ENCODE assay signal across 17 cellular contexts in the genomic region with DNA sequence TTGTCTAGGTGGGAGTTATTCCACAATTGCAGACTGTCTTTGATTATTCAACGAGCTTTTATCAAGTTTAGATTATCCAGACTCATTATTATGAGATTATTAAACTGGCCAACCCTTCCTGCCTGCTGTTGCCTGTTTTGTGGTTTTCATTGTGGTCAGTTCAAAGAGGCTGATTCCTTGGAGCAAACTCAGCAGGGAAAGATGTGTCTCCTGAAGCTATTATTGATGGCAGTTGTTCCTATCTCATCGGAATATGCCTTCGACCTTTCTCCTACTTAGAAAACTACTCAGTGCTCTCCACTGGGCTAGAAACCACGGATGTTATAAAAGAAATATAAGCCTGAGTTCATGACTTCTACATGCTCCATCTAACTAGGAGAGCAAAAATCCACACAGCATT.
DNase-seq lines count a peak whose midpoint lies in the region; ATAC-seq and TF ChIP-seq lines count a peak whose summit lies in the region.
"Had no signal": no experiment of that assay in that cellular context is flagged by ENCODE, and none has a peak within 500 bp of the region (broad histone marks: within the 10 kb centered on the region; RNA-seq: fewer than 3 reads in every experiment).

No MANE protein-coding gene starts in this region.

- no peak overlapping the region for H2AFZ ChIP-seq in IMR-90 (replicated peaks; ENCODE audit: low read length, poor library complexity)

- no peak overlapping the region for H3K23ac ChIP-seq in IMR-90 (ENCODE audit: low read depth, low read length)

- H3K14ac ChIP-seq in IMR-90 (replicated peaks; ENCODE audit: low read depth, low read length): no peak overlapping the region

- CTCF ChIA-PET in IMR-90 (lab: Yijun Ruan, JAX): no interaction called here

- dilution Hi-C loops in IMR-90 (cut with HindIII; ENCODE audit: low sequenced_read_pairs, unreplicated experiment): no loop called here

- no TSS peak for BruUV-seq in IMR-90 (replicated peaks; lab: Mats Ljungman, UMichigan)

- no peak for TF ChIP-seq EP300 in tibial nerve (IDR thresholded peaks at IDR 0.05)

- no peak overlapping the region for H3K18ac ChIP-seq in IMR-90 (ENCODE audit: low read depth, low read length)

- H3K79me1 ChIP-seq in IMR-90 (ENCODE audit: low read depth in 1 of 2, low read length in 2 of 2): no peaks in the 10 kb centered on the region

- H3K4me1 Mint-ChIP-seq in progenitor cell of endocrine pancreas (ENCODE audit: low read depth): no peaks in the 10 kb centered on the region
- H3K4me1 Mint-ChIP-seq: activated T-helper 17 cell treated with anti-CD3 and anti-CD28 coated beads, Interleukin-2, amount 50 U/mL, for 72 hours; naive B cell had no signal

- H2AK9ac ChIP-seq in IMR-90 (replicated peaks; ENCODE audit: low read depth, low read length, poor library complexity): no peak overlapping the region

- no peak overlapping the region for H3K56ac ChIP-seq in IMR-90 (ENCODE audit: extremely low read depth, insufficient read depth, low read length)

- H3K4me3 ChIP-seq in IMR-90 (ENCODE audit: insufficient read depth, low read depth, low read length) (no peak overlapping the region), astrocyte of the spinal cord (ENCODE audit: low read depth, low read length) (no peak overlapping the region), tibial nerve (no peak overlapping the region)
- H3K4me3 ChIP-seq: upper lobe of left lung had no signal

- no peak overlapping the region for H3K4me3 Mint-ChIP-seq in progenitor cell of endocrine pancreas (ENCODE audit: low read depth)
- H3K4me3 Mint-ChIP-seq: activated T-helper 17 cell treated with anti-CD3 and anti-CD28 coated beads, Interleukin-2, amount 50 U/mL, for 72 hours; CD4-positive, alpha-beta T cell; naive B cell had no signal

- H3K4ac ChIP-seq in IMR-90 (ENCODE audit: low read depth, low read length): no peak overlapping the region

- H3K36me3 ChIP-seq in IMR-90 (ENCODE audit: control insufficient read depth, insufficient read depth, low read length): no peaks in the 10 kb centered on the region
- H3K36me3 ChIP-seq in tibial nerve: no peaks in the 10 kb centered on the region
- H3K36me3 ChIP-seq: brain microvascular endothelial cell, upper lobe of left lung had no signal

- intact Hi-C loops in IMR-90 (cut with micrococcal nuclease): no loop called here

- TF ChIP-seq POLR2A in IMR-90 (IDR thresholded peaks at IDR 0.05; ENCODE audit: low read depth, low read length): no peak
- no peak for TF ChIP-seq POLR2A in tibial nerve (IDR thresholded peaks at IDR 0.05)

- no peak overlapping the region for H3K27ac ChIP-seq in IMR-90 (ENCODE audit: insufficient read depth, low read length)
- H3K27ac ChIP-seq in tibial nerve: peak overlapping the region in 3 of 4 donors; percentile 33 to 67 (median 62)
- H3K27ac ChIP-seq: brain microvascular endothelial cell had no signal

- no peak overlapping the region for H2BK5ac ChIP-seq in IMR-90 (ENCODE audit: low read depth, low read length, poor library complexity, severe bottlenecking)

- H2BK20ac ChIP-seq in IMR-90 (ENCODE audit: low read depth, low read length): no peak overlapping the region

- no peaks in the 10 kb centered on the region for H3K27me3 ChIP-seq in IMR-90 (ENCODE audit: control insufficient read depth, insufficient read depth, low read length)
- no peaks in the 10 kb centered on the region for H3K27me3 ChIP-seq in tibial nerve
- H3K27me3 ChIP-seq: brain microvascular endothelial cell, upper lobe of left lung had no signal

- no peak overlapping the region for H2BK15ac ChIP-seq in IMR-90 (ENCODE audit: low read depth, low read length)

- no peak overlapping the region for H4K91ac ChIP-seq in IMR-90 (ENCODE audit: insufficient read depth, low read depth, low read length)

- H3K36me3 Mint-ChIP-seq in progenitor cell of endocrine pancreas (ENCODE audit: insufficient read depth): no peaks in the 10 kb centered on the region
- H3K36me3 Mint-ChIP-seq: naive B cell had no signal

- H3K9me3 Mint-ChIP-seq in progenitor cell of endocrine pancreas (ENCODE audit: low read depth): peaks cover 5% of the 10 kb centered on the region
- H3K9me3 Mint-ChIP-seq: activated T-helper 17 cell treated with anti-CD3 and anti-CD28 coated beads, Interleukin-2, amount 50 U/mL, for 72 hours had no signal

- H4K20me1 ChIP-seq in IMR-90 (ENCODE audit: insufficient read depth, low read length): 0 out of 2 replicates have a peak, but pooled peaks cover 2% of the 10 kb centered on the region

- H3K27ac Mint-ChIP-seq in progenitor cell of endocrine pancreas: no peak overlapping the region
- H3K27ac Mint-ChIP-seq: activated T-helper 17 cell treated with anti-CD3 and anti-CD28 coated beads, Interleukin-2, amount 50 U/mL, for 72 hours; CD4-positive, alpha-beta T cell had no signal

- POLR2A ChIA-PET in IMR-90 (lab: Charles Lee; ENCODE audit: unreplicated experiment): no interaction called here

- peak overlapping the region; percentile 22; the same call in 1 of the 2 replicates for H3K4me2 ChIP-seq in IMR-90 (ENCODE audit: low read depth, low read length)

- ATAC-seq in IMR-90 (ENCODE audit: low read depth): peak; percentile 50
- ATAC-seq: activated T-helper 17 cell treated with anti-CD3 and anti-CD28 coated beads, Interleukin-2, amount 50 U/mL, for 72 hours had no signal

- WGBS in IMR-90 (ENCODE audit: extremely low coverage in 2 of 2, insufficient read length in 1 of 2), 2 experiments: no CpG with 5 or more reads among the region's 4 CpGs
- WGBS in tibial nerve, 2 donors: 43 to 45% methylated on average over 4 of the region's 4 CpGs

- no peak for TF ChIP-seq RAD21 in IMR-90 (IDR thresholded peaks at IDR 0.05; ENCODE audit: low read length)

- H2BK120ac ChIP-seq in IMR-90 (ENCODE audit: low read depth, low read length): no peak overlapping the region

- in situ Hi-C loops in IMR-90 (cut with MboI; ENCODE audit: low sequenced_read_pairs) (no loop called here), astrocyte of the spinal cord (cut with HindIII; ENCODE audit: low sequenced_read_pairs) (no loop called here)

- no peaks in the 10 kb centered on the region; the same call in 1 of the 2 replicates for H3K9me1 ChIP-seq in IMR-90 (ENCODE audit: insufficient read depth, low read length)

- no peak overlapping the region for H4K5ac ChIP-seq in IMR-90 (ENCODE audit: low read depth, low read length)

- DNase-seq in IMR-90: peak; percentile 64
- DNase-seq in astrocyte of the spinal cord (ENCODE audit: low read depth, low spot score): peak; percentile 70
- peak; percentile 47 for DNase-seq in iris pigment epithelial cell (ENCODE audit: low read depth)
- DNase-seq in tibial nerve (ENCODE audit: low spot score in 2 of 2): no peak
- no peak for DNase-seq in SHP77 treated with DMSO at 0.1 percent for 48 hours (lab: John Stamatoyannopoulos, UW)
- no peak for DNase-seq in T-helper 1 cell
- DNase-seq in DMS 273 (lab: John Stamatoyannopoulos, UW; ENCODE audit: unreplicated experiment): no peak
- no peak for DNase-seq in progenitor cell of endocrine pancreas (ENCODE audit: low spot score, unreplicated experiment)
- DNase-seq: brain microvascular endothelial cell; CD4-positive, alpha-beta T cell; head of caudate nucleus; naive B cell; Right ventricle myocardium superior; stimulated activated CD4-positive, alpha-beta T cell treated with anti-CD3 and anti-CD28 coated beads, Interleukin-2, amount 100 ng/mL, for 24 hours; T-helper 9 cell; upper lobe of left lung had no signal

- no peak overlapping the region for H3K9ac ChIP-seq in IMR-90 (ENCODE audit: low read depth, low read length)

- H3K4me1 ChIP-seq in IMR-90 (ENCODE audit: control insufficient read depth, insufficient read depth, low read length): peaks cover 14% of the 10 kb centered on the region
- H3K4me1 ChIP-seq in tibial nerve: peaks cover 0 to 35% (median 3%) of the 10 kb centered on the region in 4 donors

- H3K27me3 Mint-ChIP-seq in progenitor cell of endocrine pancreas: peaks cover 9% of the 10 kb centered on the region

- no peak overlapping the region for H2AK5ac ChIP-seq in IMR-90 (ENCODE audit: low read depth, low read length)

- H3K9me3 ChIP-seq in IMR-90 (ENCODE audit: control insufficient read depth, insufficient read depth, low read length) (peaks cover 6% of the 10 kb centered on the region), tibial nerve (no peaks in the 10 kb centered on the region)
- H3K9me3 ChIP-seq: upper lobe of left lung had no signal

- TF ChIP-seq CTCF in IMR-90 (conservative IDR thresholded peaks at IDR 0.05; ENCODE audit: low read depth, low read length) (no peak), astrocyte of the spinal cord (IDR thresholded peaks at IDR 0.05; ENCODE audit: low read depth, low read length) (no peak), tibial nerve (IDR thresholded peaks at IDR 0.05) (no peak), progenitor cell of endocrine pancreas (IDR thresholded peaks at IDR 0.05; ENCODE audit: unreplicated experiment) (no peak)

- H4K8ac ChIP-seq in IMR-90 (ENCODE audit: low read depth in 2 of 2, low read length in 2 of 2): no peak overlapping the region

TF ChIP-seq in IMR-90, 13 proteins besides CTCF, POLR2A, EP300 and RAD21:
- TF ChIP-seq MAZ (IDR thresholded peaks at IDR 0.05; ENCODE audit: borderline replicate concordance, low read depth, low read length) (no peak), RFX5 (IDR thresholded peaks at IDR 0.05; ENCODE audit: low read depth, low read length) (no peak), MAFK (IDR thresholded peaks at IDR 0.05; ENCODE audit: low read depth, low read length) (no peak)

Comparison
In these comparisons a context has a peak if more than half of its experiments do, and no peak if none do; other contexts are left out.
1. DNase-seq: peak in IMR-90 (single experiment), astrocyte of the spinal cord (single experiment) and iris pigment epithelial cell (single experiment); none in tibial nerve (0 of 2), SHP77 treated with DMSO at 0.1 percent for 48 hours (single experiment), T-helper 1 cell (0 of 5), DMS 273 (single experiment) and progenitor cell of endocrine pancreas (single experiment).